ENCODE assay signal across 19 cellular contexts in the genomic region with DNA sequence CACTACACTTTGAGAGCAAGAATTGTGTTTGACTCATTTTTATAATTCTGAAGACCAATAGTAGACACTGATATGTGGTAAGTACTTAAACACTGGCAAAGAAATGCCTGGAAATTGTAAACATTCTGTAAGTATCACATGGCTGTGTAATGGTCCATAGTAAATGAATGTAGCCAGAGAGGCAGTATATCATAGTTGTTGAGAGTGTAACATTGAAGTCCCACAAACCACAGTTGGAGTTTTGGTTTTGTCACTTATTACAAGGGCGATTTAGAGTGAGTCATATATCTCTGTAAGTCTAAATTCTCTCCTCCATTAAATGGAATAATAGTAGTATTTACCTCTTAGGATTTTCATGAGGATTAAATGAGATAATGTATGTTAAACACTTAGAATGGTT.
A peak's percentile ranks its signal among the peaks of the same experiment; 100 is the strongest.
DNase-seq lines count a peak whose midpoint lies in the region; ATAC-seq and FAIRE-seq lines count a peak whose summit lies in the region.
"Had no signal": no experiment of that assay in that cellular context is flagged by ENCODE, and none has a peak within 500 bp of the region (broad histone marks: within the 10 kb centered on the region; RNA-seq: fewer than 3 reads in every experiment).

No MANE protein-coding gene starts in this region.

- intact Hi-C loops in activated T-helper 2 cell treated with anti-CD3 and anti-CD28 coated beads, Interferon-gamma antibody, Interleukin-2, Interleukin-4, amounts not matched to agents 10 μg/mL and 5 μg/mL and 100 μg/mL, durations not matched to agents 14 hours and 24 hours and 36 hours (cut with micrococcal nuclease): loop anchor here (1.0 to 2.0 kb wide), 4 partner anchors 20 to 251 kb away; no protein-coding TSS in a partner anchor

- H3K4me1 Mint-ChIP-seq in activated T-helper 2 cell treated with anti-CD3 and anti-CD28 coated beads, Interferon-gamma antibody, Interleukin-2, Interleukin-4, amounts not matched to agents 10 μg/mL and 5 μg/mL and 100 μg/mL, durations not matched to agents 14 hours and 24 hours and 36 hours (ENCODE audit: low read depth): peaks cover 24% of the 10 kb centered on the region
- no peaks in the 10 kb centered on the region for H3K4me1 Mint-ChIP-seq in activated CD8-positive, alpha-beta T cell treated with anti-CD3 and anti-CD28 coated beads, Interleukin-2, amount 10 ng/mL, durations not matched to agents 7 days and 5 days (ENCODE audit: low read depth)
- H3K4me1 Mint-ChIP-seq: naive B cell had no signal

- peak overlapping the region; percentile 38 for H3K27ac Mint-ChIP-seq in activated T-helper 2 cell treated with anti-CD3 and anti-CD28 coated beads, Interferon-gamma antibody, Interleukin-2, Interleukin-4, amounts not matched to agents 10 μg/mL and 5 μg/mL and 100 μg/mL, durations not matched to agents 14 hours and 24 hours and 36 hours
- no peak overlapping the region for H3K27ac Mint-ChIP-seq in activated CD8-positive, alpha-beta T cell treated with anti-CD3 and anti-CD28 coated beads, Interleukin-2, amount 10 ng/mL, durations not matched to agents 7 days and 5 days
- H3K27ac Mint-ChIP-seq: stimulated activated memory B cell treated with anti-CD40 and anti-IgM and Interleukin-4, amounts not matched to agents 10 μg/mL and 1 μg/mL and 100 μg/mL, for 72 hours had no signal

- no peak for DNase-seq in GM18507 (ENCODE audit: extremely low spot score, insufficient read length, low read depth)
- DNase-seq in activated T-helper 2 cell treated with anti-CD3 and anti-CD28 coated beads, Interferon-gamma antibody, Interleukin-2, Interleukin-4, amounts not matched to agents 10 μg/mL and 5 μg/mL and 100 μg/mL, durations not matched to agents 14 hours and 24 hours and 36 hours (ENCODE audit: low spot score): no peak
- no peak for DNase-seq in medulla oblongata (ENCODE audit: extremely low spot score)
- DNase-seq in activated CD8-positive, alpha-beta T cell treated with anti-CD3 and anti-CD28 coated beads, Interleukin-2, amount 10 ng/mL, durations not matched to agents 7 days and 5 days: no peak
- no peak for DNase-seq in cerebellum (ENCODE audit: low spot score)
- DNase-seq in NCI-H1105 (lab: John Stamatoyannopoulos, UW): no peak
- DNase-seq: cerebellar nuclear complex; head of caudate nucleus; kidney glomerular epithelial cell; naive B cell; NCI-H1417; NCI-H446; PC-9; retina; stimulated activated CD4-positive, alpha-beta T cell treated with anti-CD3 and anti-CD28 coated beads, Interleukin-2, amount 100 ng/mL, for 48 hours had no signal

- H3K36me3 Mint-ChIP-seq in activated T-helper 2 cell treated with anti-CD3 and anti-CD28 coated beads, Interferon-gamma antibody, Interleukin-2, Interleukin-4, amounts not matched to agents 10 μg/mL and 5 μg/mL and 100 μg/mL, durations not matched to agents 14 hours and 24 hours and 36 hours (ENCODE audit: low read depth): peaks cover 6% of the 10 kb centered on the region
- H3K36me3 Mint-ChIP-seq in activated CD8-positive, alpha-beta T cell treated with anti-CD3 and anti-CD28 coated beads, Interleukin-2, amount 10 ng/mL, durations not matched to agents 7 days and 5 days (ENCODE audit: low read depth): no peaks in the 10 kb centered on the region
- H3K36me3 Mint-ChIP-seq: naive B cell; stimulated activated memory B cell treated with anti-CD40 and anti-IgM and Interleukin-4, amounts not matched to agents 10 μg/mL and 1 μg/mL and 100 μg/mL, for 72 hours had no signal

- POLR2A ChIA-PET in activated CD8-positive, alpha-beta T cell treated with anti-CD3 and anti-CD28 coated beads, Interleukin-2, amount 10 ng/mL, durations not matched to agents 7 days and 5 days (lab: Charles Lee): no interaction called here

- no peak overlapping the region for H3K4me3 Mint-ChIP-seq in activated T-helper 2 cell treated with anti-CD3 and anti-CD28 coated beads, Interferon-gamma antibody, Interleukin-2, Interleukin-4, amounts not matched to agents 10 μg/mL and 5 μg/mL and 100 μg/mL, durations not matched to agents 14 hours and 24 hours and 36 hours (ENCODE audit: low read depth)
- H3K4me3 Mint-ChIP-seq in activated CD8-positive, alpha-beta T cell treated with anti-CD3 and anti-CD28 coated beads, Interleukin-2, amount 10 ng/mL, durations not matched to agents 7 days and 5 days: no peak overlapping the region
- H3K4me3 Mint-ChIP-seq: naive B cell; stimulated activated memory B cell treated with anti-CD40 and anti-IgM and Interleukin-4, amounts not matched to agents 10 μg/mL and 1 μg/mL and 100 μg/mL, for 72 hours had no signal

- ATAC-seq in GM21423 (IDR thresholded peaks at IDR 0.05; ENCODE audit: unreplicated experiment): peak; percentile 84
- ATAC-seq in HG03159 (IDR thresholded peaks at IDR 0.05; ENCODE audit: unreplicated experiment): peak; percentile 62
- no peak for ATAC-seq in activated CD8-positive, alpha-beta T cell treated with anti-CD3 and anti-CD28 coated beads, Interleukin-2, amount 10 ng/mL, durations not matched to agents 7 days and 5 days
- ATAC-seq: stimulated activated memory B cell treated with anti-CD40 and anti-IgM and Interleukin-4, amounts not matched to agents 10 μg/mL and 1 μg/mL and 100 μg/mL, for 72 hours had no signal

- CTCF ChIA-PET in activated CD8-positive, alpha-beta T cell treated with anti-CD3 and anti-CD28 coated beads, Interleukin-2, amount 10 ng/mL, durations not matched to agents 7 days and 5 days (lab: Charles Lee): no interaction called here

- H3K27me3 Mint-ChIP-seq in activated T-helper 2 cell treated with anti-CD3 and anti-CD28 coated beads, Interferon-gamma antibody, Interleukin-2, Interleukin-4, amounts not matched to agents 10 μg/mL and 5 μg/mL and 100 μg/mL, durations not matched to agents 14 hours and 24 hours and 36 hours (ENCODE audit: low read depth): no peaks in the 10 kb centered on the region
- no peaks in the 10 kb centered on the region for H3K27me3 Mint-ChIP-seq in activated CD8-positive, alpha-beta T cell treated with anti-CD3 and anti-CD28 coated beads, Interleukin-2, amount 10 ng/mL, durations not matched to agents 7 days and 5 days (ENCODE audit: low read depth)
- H3K27me3 Mint-ChIP-seq: naive B cell; stimulated activated memory B cell treated with anti-CD40 and anti-IgM and Interleukin-4, amounts not matched to agents 10 μg/mL and 1 μg/mL and 100 μg/mL, for 72 hours had no signal

- no peaks in the 10 kb centered on the region for H3K9me3 Mint-ChIP-seq in activated T-helper 2 cell treated with anti-CD3 and anti-CD28 coated beads, Interferon-gamma antibody, Interleukin-2, Interleukin-4, amounts not matched to agents 10 μg/mL and 5 μg/mL and 100 μg/mL, durations not matched to agents 14 hours and 24 hours and 36 hours
- no peaks in the 10 kb centered on the region for H3K9me3 Mint-ChIP-seq in activated CD8-positive, alpha-beta T cell treated with anti-CD3 and anti-CD28 coated beads, Interleukin-2, amount 10 ng/mL, durations not matched to agents 7 days and 5 days (ENCODE audit: insufficient read depth)
- H3K9me3 Mint-ChIP-seq: stimulated activated memory B cell treated with anti-CD40 and anti-IgM and Interleukin-4, amounts not matched to agents 10 μg/mL and 1 μg/mL and 100 μg/mL, for 72 hours had no signal

- FAIRE-seq in GM18507 (lab: Jason Lieb, UNC): peak; percentile 60
- FAIRE-seq: endothelial cell of umbilical vein had no signal
